ENCODE assay signal across 23 cellular contexts in the genomic region with DNA sequence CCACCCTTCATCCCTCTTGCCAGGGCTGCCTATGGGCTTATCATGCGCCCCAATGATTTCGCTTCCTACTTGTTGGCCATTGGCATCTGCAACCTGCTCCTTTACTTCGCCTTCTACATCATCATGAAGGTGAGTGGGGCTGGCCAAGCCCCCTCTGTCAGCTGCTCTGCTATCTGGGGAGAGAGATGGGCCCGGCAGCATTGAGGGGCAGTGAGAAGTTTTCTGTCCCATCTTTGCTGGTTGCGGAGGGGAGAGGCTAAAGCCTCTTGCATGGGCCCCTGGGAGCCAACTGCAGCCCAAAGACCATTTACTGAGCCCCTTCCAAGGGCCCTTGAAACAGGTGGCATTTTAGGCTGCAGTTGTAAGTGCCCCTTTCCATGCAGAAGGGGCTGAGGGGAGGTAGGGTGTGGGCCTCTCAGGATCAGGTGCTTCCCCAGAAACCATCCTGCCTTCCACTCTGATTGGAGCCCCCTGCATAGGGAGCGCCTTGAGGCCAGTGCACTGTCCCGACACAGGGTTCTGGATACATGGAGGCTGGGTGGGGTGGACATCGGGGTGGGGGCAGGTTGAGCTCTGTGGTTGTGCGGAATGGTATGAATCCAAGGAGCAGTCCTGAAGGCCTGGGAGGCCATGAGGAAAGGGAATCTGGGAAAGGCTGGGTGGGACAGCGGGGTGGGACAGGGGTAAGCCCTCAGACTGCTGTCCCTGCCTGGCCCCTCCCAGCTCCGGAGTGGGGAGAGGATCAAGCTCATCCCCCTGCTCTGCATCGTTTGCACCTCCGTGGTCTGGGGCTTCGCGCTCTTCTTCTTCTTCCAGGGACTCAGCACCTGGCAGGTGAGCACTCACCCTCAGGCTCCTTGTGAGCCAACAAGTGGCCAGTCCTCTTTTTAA. TPM values are rescaled to one million over a fixed set of nuclear protein-coding genes. Genes with fewer than 3 reads are reported as not detected.
DNase-seq lines count a peak whose midpoint lies in the region; ATAC-seq, FAIRE-seq and TF ChIP-seq lines count a peak whose summit lies in the region.
"Had no signal": no experiment of that assay in that cellular context is flagged by ENCODE, and none has a peak within 500 bp of the region (broad histone marks: within the 10 kb centered on the region; RNA-seq: fewer than 3 reads in every experiment).

No MANE protein-coding gene starts in this region.

- no peak for DNase-seq in activated T-cell treated with anti-CD3 and anti-CD28 coated beads, Interleukin-2, amount 50 U/mL, for 24 hours
- DNase-seq in activated T-cell treated with anti-CD3 and anti-CD28 coated beads, Interleukin-2, amount 50 U/mL, for 48 hours = no peak
- no peak for DNase-seq in CD4-positive, alpha-beta memory T cell
- DNase-seq in osteoblast (ENCODE audit: insufficient read length, low spot score, missing footprints) (peak; percentile 19), NCI-H2227 treated with DMSO at 0.1 percent for 48 hours (lab: John Stamatoyannopoulos, UW) (no peak), GM12892 (ENCODE audit: insufficient read length) (no peak)
- DNase-seq: 8988T; activated CD4-positive, alpha-beta T cell treated with anti-CD3 and anti-CD28 coated beads for 48 hours; body of pancreas; DMS53; NCI-H1436 had no signal

- ATAC-seq in activated T-helper 17 cell treated with anti-CD3 and anti-CD28 coated beads, Interleukin-2, amount 50 U/mL, for 72 hours (replicated peaks) = no peak
- no peak for ATAC-seq in HG02759 (IDR thresholded peaks at IDR 0.05; ENCODE audit: unreplicated experiment)
- ATAC-seq: body of pancreas, gastroesophageal sphincter, SK-N-SH treated with all-trans-retinoic acid at 6 μM for 48 hours had no signal

- peaks cover 7% of the 10 kb centered on the region for H3K79me2 ChIP-seq in osteoblast (ENCODE audit: insufficient read depth, low read length)
- H3K79me2 ChIP-seq: hepatocyte had no signal

- no peak overlapping the region for H3K27ac ChIP-seq in CD4-positive, alpha-beta memory T cell (ENCODE audit: low read depth, low read length)
- no peak overlapping the region for H3K27ac ChIP-seq in osteoblast (ENCODE audit: low read depth, low read length)
- H3K27ac ChIP-seq: dorsolateral prefrontal cortex, hepatocyte, RWPE1, tibial artery, VCaP had no signal

- H4K20me1 ChIP-seq in osteoblast (ENCODE audit: insufficient read depth, low read length) = peaks cover 4% of the 10 kb centered on the region

- intact Hi-C loops in CD4-positive, alpha-beta memory T cell (cut with micrococcal nuclease) = no loop called here

- TF ChIP-seq CTCF in osteoblast (IDR thresholded peaks at IDR 0.05; ENCODE audit: extremely low read depth, low read depth, low read length) = no peak

- no peaks in the 10 kb centered on the region for H3K4me1 ChIP-seq in CD4-positive, alpha-beta memory T cell (ENCODE audit: insufficient read depth, low read length)
- peaks cover 8% of the 10 kb centered on the region for H3K4me1 ChIP-seq in osteoblast (ENCODE audit: insufficient read depth, low read length)

- H3K4me3 ChIP-seq in CD4-positive, alpha-beta memory T cell (ENCODE audit: low read length in 2 of 2) = no peak overlapping the region
- H3K4me3 ChIP-seq in osteoblast (ENCODE audit: insufficient read depth, low read length) = no peak overlapping the region
- H3K4me3 ChIP-seq: body of pancreas, dorsolateral prefrontal cortex, gastroesophageal sphincter, hepatocyte, tibial artery had no signal

- peaks cover 37% of the 10 kb centered on the region for H3K36me3 Mint-ChIP-seq in activated T-cell treated with anti-CD3 and anti-CD28 coated beads, Interleukin-2, amount 50 U/mL, for 24 hours (ENCODE audit: low read depth)
- H3K36me3 Mint-ChIP-seq in CD4-positive, alpha-beta memory T cell = peaks cover 5 to 17% of the 10 kb centered on the region in 2 donors
- H3K36me3 Mint-ChIP-seq in activated T-helper 17 cell treated with anti-CD3 and anti-CD28 coated beads, Interleukin-2, amount 50 U/mL, for 72 hours (ENCODE audit: low read depth) = peaks cover 13% of the 10 kb centered on the region

- CTCF ChIA-PET in CD4-positive, alpha-beta memory T cell (lab: Charles Lee; ENCODE audit: partially characterized antibody) = no interaction called here

- no peak for FAIRE-seq in GM12892 (lab: Jason Lieb, UNC)
- FAIRE-seq: endothelial cell of umbilical vein, G401.6 had no signal

- no peaks in the 10 kb centered on the region for H3K27me3 ChIP-seq in CD4-positive, alpha-beta memory T cell (ENCODE audit: insufficient read depth, low read length)
- no peaks in the 10 kb centered on the region for H3K27me3 ChIP-seq in osteoblast (ENCODE audit: insufficient read depth, low read length)
- H3K27me3 ChIP-seq: body of pancreas, dorsolateral prefrontal cortex, gastroesophageal sphincter, hepatocyte, tibial artery had no signal

- POLR2A ChIA-PET in CD4-positive, alpha-beta memory T cell (lab: Charles Lee; ENCODE audit: partially characterized antibody) = interaction anchor here (0.9 to 3.2 kb wide), 2 partner anchors 14 to 49 kb away, joined by 3 to 17 read pairs; partner anchors contain the start of genes PAFAH1B2 and SIDT2

- no peak overlapping the region for H3K4me2 ChIP-seq in osteoblast (ENCODE audit: insufficient read depth, low read length)
- H3K4me2 ChIP-seq: hepatocyte had no signal

- H3K4me1 Mint-ChIP-seq in activated T-cell treated with anti-CD3 and anti-CD28 coated beads, Interleukin-2, amount 50 U/mL, for 24 hours (ENCODE audit: low read depth) = no peaks in the 10 kb centered on the region
- peaks cover 0 to 20% (median 7%) of the 10 kb centered on the region in 4 donors for H3K4me1 Mint-ChIP-seq in CD4-positive, alpha-beta memory T cell
- peaks cover 5% of the 10 kb centered on the region for H3K4me1 Mint-ChIP-seq in activated T-helper 17 cell treated with anti-CD3 and anti-CD28 coated beads, Interleukin-2, amount 50 U/mL, for 72 hours

- peak overlapping the region; percentile 16 for H3K27ac Mint-ChIP-seq in activated T-cell treated with anti-CD3 and anti-CD28 coated beads, Interleukin-2, amount 50 U/mL, for 24 hours
- peak overlapping the region; percentile 5 to 70 (median 46) for H3K27ac Mint-ChIP-seq in CD4-positive, alpha-beta memory T cell
- H3K27ac Mint-ChIP-seq in activated T-helper 17 cell treated with anti-CD3 and anti-CD28 coated beads, Interleukin-2, amount 50 U/mL, for 72 hours = peak overlapping the region; percentile 61
- H3K27ac Mint-ChIP-seq: T-helper 2 cell treated with Interferon-gamma antibody and Interleukin-4, amounts not matched to agents 5 μg/mL and 100 μg/mL, for 36 hours had no signal

- peaks cover 8% of the 10 kb centered on the region for H3K36me3 ChIP-seq in CD4-positive, alpha-beta memory T cell (ENCODE audit: insufficient read depth, low read length)
- peaks cover 71% of the 10 kb centered on the region for H3K36me3 ChIP-seq in osteoblast (ENCODE audit: insufficient read depth, low read length)

- H3K9me3 Mint-ChIP-seq in activated T-cell treated with anti-CD3 and anti-CD28 coated beads, Interleukin-2, amount 50 U/mL, for 24 hours = no peaks in the 10 kb centered on the region
- no peaks in the 10 kb centered on the region for H3K9me3 Mint-ChIP-seq in CD4-positive, alpha-beta memory T cell
- H3K9me3 Mint-ChIP-seq in activated T-helper 17 cell treated with anti-CD3 and anti-CD28 coated beads, Interleukin-2, amount 50 U/mL, for 72 hours = no peaks in the 10 kb centered on the region
- H3K9me3 Mint-ChIP-seq: T-helper 2 cell treated with Interferon-gamma antibody and Interleukin-4, amounts not matched to agents 5 μg/mL and 100 μg/mL, for 36 hours had no signal

- TF ChIP-seq POLR2A in GM12892 (IDR thresholded peaks at IDR 0.05; ENCODE audit: low read depth, low read length) = no peak

- no peak overlapping the region for H2AFZ ChIP-seq in osteoblast (ENCODE audit: low read length)
- H2AFZ ChIP-seq: hepatocyte had no signal

- H3K9me3 ChIP-seq in CD4-positive, alpha-beta memory T cell (ENCODE audit: control insufficient read depth in 1 of 2, low read length in 2 of 2) = no peaks in the 10 kb centered on the region
- no peaks in the 10 kb centered on the region for H3K9me3 ChIP-seq in osteoblast (ENCODE audit: low read depth, low read length)
- H3K9me3 ChIP-seq: body of pancreas, gastroesophageal sphincter, tibial artery had no signal

- H3K27me3 Mint-ChIP-seq in activated T-cell treated with anti-CD3 and anti-CD28 coated beads, Interleukin-2, amount 50 U/mL, for 24 hours = no peaks in the 10 kb centered on the region
- H3K27me3 Mint-ChIP-seq in CD4-positive, alpha-beta memory T cell = no peaks in the 10 kb centered on the region
- H3K27me3 Mint-ChIP-seq in activated T-helper 17 cell treated with anti-CD3 and anti-CD28 coated beads, Interleukin-2, amount 50 U/mL, for 72 hours = no peaks in the 10 kb centered on the region

- no peak overlapping the region for H3K4me3 Mint-ChIP-seq in activated T-cell treated with anti-CD3 and anti-CD28 coated beads, Interleukin-2, amount 50 U/mL, for 24 hours
- H3K4me3 Mint-ChIP-seq in CD4-positive, alpha-beta memory T cell = no peak overlapping the region
- H3K4me3 Mint-ChIP-seq in activated T-helper 17 cell treated with anti-CD3 and anti-CD28 coated beads, Interleukin-2, amount 50 U/mL, for 72 hours = no peak overlapping the region
- H3K4me3 Mint-ChIP-seq: T-helper 2 cell treated with Interferon-gamma antibody and Interleukin-4, amounts not matched to agents 5 μg/mL and 100 μg/mL, for 36 hours had no signal

RNA-seq across cellular contexts. Expression of gene TAGLN, which starts 5.8 kb away (rescaled TPM):
- total RNA-seq in CD4-positive, alpha-beta memory T cell = 10 to 100 TPM; 17.7 to 19.7 TPM
- under 1 TPM; 0.15 to 0.36 TPM for polyA plus RNA-seq in CD4-positive, alpha-beta memory T cell
- 1 to 10 TPM; 5.1 to 9.6 TPM for total RNA-seq in activated T-helper 17 cell treated with anti-CD3 and anti-CD28 coated beads, Interleukin-2, amount 50 U/mL, for 72 hours
- 3,614 and 3,853 TPM in 2 replicates for total RNA-seq in osteoblast
- 4.5 TPM for polyA plus RNA-seq in GM12892 (2012; ENCODE audit: missing spikeins)

RNA-seq across cellular contexts. Expression of gene SIDT2, which starts 14.8 kb away (rescaled TPM):
- 10 to 100 TPM; 60.2 to 67.3 TPM for total RNA-seq in CD4-positive, alpha-beta memory T cell
- polyA plus RNA-seq in CD4-positive, alpha-beta memory T cell = 1 to 10 TPM; 2.1 to 4.1 TPM
- total RNA-seq in activated T-helper 17 cell treated with anti-CD3 and anti-CD28 coated beads, Interleukin-2, amount 50 U/mL, for 72 hours = 10 to 100 TPM; 25.0 to 43.9 TPM
- 27.5 and 35.7 TPM in 2 replicates for total RNA-seq in osteoblast
- 13.6 TPM for polyA plus RNA-seq in GM12892 (2012; ENCODE audit: missing spikeins)

RNA-seq across cellular contexts. Expression of gene PCSK7, which starts 38.5 kb away (rescaled TPM):
- total RNA-seq in CD4-positive, alpha-beta memory T cell = 100 to 1,000 TPM; 300 to 325 TPM
- 10 to 100 TPM; 33.3 to 84.2 TPM for polyA plus RNA-seq in CD4-positive, alpha-beta memory T cell
- 100 to 1,000 TPM; 101 to 106 TPM for total RNA-seq in activated T-helper 17 cell treated with anti-CD3 and anti-CD28 coated beads, Interleukin-2, amount 50 U/mL, for 72 hours
- 44.5 and 51.9 TPM in 2 replicates for total RNA-seq in osteoblast
- 41.6 TPM for polyA plus RNA-seq in GM12892 (2012; ENCODE audit: missing spikeins)

RNA-seq across cellular contexts. Expression of gene RNF214, which starts 39.1 kb away (rescaled TPM):
- total RNA-seq in CD4-positive, alpha-beta memory T cell = 10 to 100 TPM; 41.8 to 50.1 TPM
- polyA plus RNA-seq in CD4-positive, alpha-beta memory T cell = 10 to 100 TPM; 20.7 to 45.0 TPM
- 10 to 100 TPM; 15.3 to 18.6 TPM for total RNA-seq in activated T-helper 17 cell treated with anti-CD3 and anti-CD28 coated beads, Interleukin-2, amount 50 U/mL, for 72 hours
- 13.4 and 14.7 TPM in 2 replicates for total RNA-seq in osteoblast
- polyA plus RNA-seq in GM12892 (2012; ENCODE audit: missing spikeins) = 10.9 TPM

RNA-seq across cellular contexts. Expression of gene PAFAH1B2, which starts 49.3 kb away (rescaled TPM):
- 10 to 100 TPM; 61.6 to 64.2 TPM for total RNA-seq in CD4-positive, alpha-beta memory T cell
- polyA plus RNA-seq in CD4-positive, alpha-beta memory T cell = 10 to 100 TPM; 16.4 to 23.7 TPM
- 10 to 100 TPM; 53.7 to 87.6 TPM for total RNA-seq in activated T-helper 17 cell treated with anti-CD3 and anti-CD28 coated beads, Interleukin-2, amount 50 U/mL, for 72 hours
- total RNA-seq in osteoblast = 141 and 151 TPM in 2 replicates
- polyA plus RNA-seq in GM12892 (2012; ENCODE audit: missing spikeins) = 22.2 TPM

Comparison
In these comparisons a context has a peak if more than half of its experiments do, and no peak if none do; other contexts are left out.
1. RNA of gene TAGLN, which starts 5.8 kb away (total RNA-seq): 3,614 to 3,853 TPM in osteoblast; 17.7 to 19.7 TPM in CD4-positive, alpha-beta memory T cell and 5.1 to 9.6 TPM in activated T-helper 17 cell treated with anti-CD3 and anti-CD28 coated beads, Interleukin-2, amount 50 U/mL, for 72 hours; every median in the first group is over 100 times any median in the second.
2. Peak in every context shown above with its lines, with median percentiles within 50 percentile points of each other: H3K27ac Mint-ChIP-seq.